Comparison of ENCODE assay signal across 8 cellular contexts in the genomic region with DNA sequence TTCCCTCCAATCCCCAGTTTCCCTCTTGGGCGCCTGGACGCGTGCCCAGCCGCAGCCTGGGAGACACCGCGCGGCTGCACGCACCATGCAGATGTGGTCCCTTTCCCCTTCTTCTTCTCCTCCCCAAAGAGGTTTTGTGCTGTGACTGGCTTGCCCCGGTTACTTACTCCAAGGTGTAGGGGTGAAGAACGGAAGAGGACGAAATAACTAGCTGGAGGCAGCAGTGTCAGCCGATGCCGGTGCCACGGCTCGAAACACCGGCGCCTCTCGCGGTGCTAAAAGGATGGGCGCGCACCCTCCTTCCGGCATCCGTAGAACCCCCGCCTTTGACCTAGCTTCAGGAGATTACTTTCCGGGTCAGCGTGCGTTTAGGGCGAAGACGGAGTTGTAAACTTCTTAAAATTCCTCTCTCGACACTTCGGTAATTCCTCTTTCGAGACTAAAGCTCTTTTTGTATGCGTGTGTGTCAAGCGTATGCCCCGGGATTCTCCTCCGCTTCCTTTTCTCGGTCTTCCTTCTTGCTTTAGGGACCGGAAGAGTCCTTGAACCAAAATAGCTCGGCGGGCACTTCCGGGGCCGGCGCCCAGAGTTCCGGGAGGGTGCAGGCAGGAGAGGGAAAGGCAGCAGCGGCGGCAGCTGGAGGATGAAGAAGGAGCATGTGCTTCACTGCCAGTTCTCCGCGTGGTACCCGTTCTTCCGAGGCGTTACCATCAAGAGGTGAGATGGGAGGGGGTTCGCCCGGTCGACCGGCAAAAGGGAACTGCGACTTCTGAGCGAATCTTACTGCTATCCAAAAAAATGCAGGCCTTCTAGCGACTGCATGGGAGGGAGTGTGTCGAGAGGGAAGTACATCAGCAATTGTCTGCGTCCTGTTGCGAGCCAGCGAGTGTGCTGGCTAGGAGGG. TPM values are rescaled to one million over a fixed set of nuclear protein-coding genes. Genes with fewer than 3 reads are reported as not detected.
DNase-seq lines count a peak whose midpoint lies in the region; ATAC-seq and TF ChIP-seq lines count a peak whose summit lies in the region.

A gene with protein sequence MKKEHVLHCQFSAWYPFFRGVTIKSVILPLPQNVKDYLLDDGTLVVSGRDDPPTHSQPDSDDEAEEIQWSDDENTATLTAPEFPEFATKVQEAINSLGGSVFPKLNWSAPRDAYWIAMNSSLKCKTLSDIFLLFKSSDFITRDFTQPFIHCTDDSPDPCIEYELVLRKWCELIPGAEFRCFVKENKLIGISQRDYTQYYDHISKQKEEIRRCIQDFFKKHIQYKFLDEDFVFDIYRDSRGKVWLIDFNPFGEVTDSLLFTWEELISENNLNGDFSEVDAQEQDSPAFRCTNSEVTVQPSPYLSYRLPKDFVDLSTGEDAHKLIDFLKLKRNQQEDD (plus strand): TSS at position 586 of the 904 bp plus-strand sequence. CDS start 58 bp downstream, at position 644.
NUDT5 (minus strand) TSS at position 289 of the 904 bp plus-strand sequence. CDS start 9,600 bp downstream, outside the sequence.

- peak within 1 kb of the TSS; percentile 99 for H3K4me3 ChIP-seq in CD4-positive, CD25-positive, alpha-beta regulatory T cell (ENCODE audit: low read depth, low read length)
- H3K4me3 ChIP-seq in liver (ENCODE audit: low read depth in 1 of 3, low read length in 3 of 3): peak within 1 kb of the TSS; percentile 78 to 99 (median 85)

- WGBS in liver: under 1% methylated on average over 62 of the region's 62 CpGs

- no peak for TF ChIP-seq CTCF in liver (IDR thresholded peaks at IDR 0.05; ENCODE audit: low read depth, low read length, missing input control)

- H3K36me3 ChIP-seq in CD4-positive, CD25-positive, alpha-beta regulatory T cell (ENCODE audit: control insufficient read depth, insufficient read depth, low read length): peaks cover 29% of the 10 kb centered on the region
- peaks cover 1 to 7% (median 4%) of the 10 kb centered on the region in 4 donors for H3K36me3 ChIP-seq in liver (ENCODE audit: control insufficient read depth in 4 of 4, insufficient read depth in 3 of 4, low read depth in 1 of 4, low read length in 3 of 4)

- H3K9me3 ChIP-seq in CD4-positive, CD25-positive, alpha-beta regulatory T cell (ENCODE audit: control insufficient read depth in 2 of 2, low read length in 2 of 2): no peaks in the 10 kb centered on the region
- H3K9me3 ChIP-seq in liver (ENCODE audit: control insufficient read depth in 4 of 4, low read length in 3 of 4): no peaks in the 10 kb centered on the region

- peak within 1 kb of the TSS; percentile 98 to 100 (median 99) for H3K27ac Mint-ChIP-seq in CD4-positive, CD25-positive, alpha-beta regulatory T cell

- H3K27me3 ChIP-seq in CD4-positive, CD25-positive, alpha-beta regulatory T cell (ENCODE audit: control insufficient read depth, insufficient read depth, low read length): no peaks in the 10 kb centered on the region
- no peaks in the 10 kb centered on the region for H3K27me3 ChIP-seq in liver (ENCODE audit: control insufficient read depth in 4 of 4, insufficient read depth in 4 of 4, low read length in 3 of 4)

- DNase-seq in CD4-positive, CD25-positive, alpha-beta regulatory T cell: peak; percentile 77 to 95 (median 88)
- DNase-seq in NCI-H748 treated with DMSO at 0.1 percent for 48 hours (lab: John Stamatoyannopoulos, UW) (peak; percentile 57), dermis microvascular lymphatic vessel endothelial cell (ENCODE audit: low read depth in 2 of 2) (peak; percentile 69 to 89)
- peak; percentile 87 to 89 for DNase-seq in activated CD4-positive, alpha-beta T cell treated with anti-CD3 and anti-CD28 coated beads, Interleukin-2, amount 50 U/mL, for 48 hours
- DNase-seq in stimulated activated CD4-positive, alpha-beta T cell treated with anti-CD3 and anti-CD28 coated beads, Interleukin-4, amount 100 ng/mL, for 1 hour: peak; percentile 82

- H3K27me3 Mint-ChIP-seq in CD4-positive, CD25-positive, alpha-beta regulatory T cell: peaks cover 4% of the 10 kb centered on the region

- peaks cover 14% of the 10 kb centered on the region for H3K36me3 Mint-ChIP-seq in CD4-positive, CD25-positive, alpha-beta regulatory T cell

- H3K27ac ChIP-seq in CD4-positive, CD25-positive, alpha-beta regulatory T cell (ENCODE audit: insufficient read depth, low read length, poor library complexity, severe bottlenecking): peak within 1 kb of the TSS; percentile 96
- peak within 1 kb of the TSS; percentile 86 to 91 for H3K27ac ChIP-seq in liver (ENCODE audit: low read depth in 1 of 2, low read length in 2 of 2)

- H3K4me3 Mint-ChIP-seq in CD4-positive, CD25-positive, alpha-beta regulatory T cell: peak within 1 kb of the TSS; percentile 96 to 98 (median 98)

- peaks cover 44% of the 10 kb centered on the region for H3K4me1 ChIP-seq in CD4-positive, CD25-positive, alpha-beta regulatory T cell (ENCODE audit: control insufficient read depth, insufficient read depth, low read length, poor library complexity, severe bottlenecking)
- peaks cover 5 to 47% (median 38%) of the 10 kb centered on the region in 4 donors for H3K4me1 ChIP-seq in liver (ENCODE audit: control insufficient read depth in 4 of 4, insufficient read depth in 4 of 4, low read length in 3 of 4)

- H3K4me1 Mint-ChIP-seq in CD4-positive, CD25-positive, alpha-beta regulatory T cell: peaks cover 32 to 72% (median 51%) of the 10 kb centered on the region in 4 donors

- TF ChIP-seq RAD21 in liver (IDR thresholded peaks at IDR 0.05): peak; percentile 37 to 54

- ATAC-seq in CD4-positive, CD25-positive, alpha-beta regulatory T cell (ENCODE audit: low read depth in 2 of 2): peak; percentile 91 to 94
- peak; percentile 91 for ATAC-seq in GM19397 (IDR thresholded peaks at IDR 0.05; ENCODE audit: unreplicated experiment)
- peak; percentile 75 for ATAC-seq in HG03565 (IDR thresholded peaks at IDR 0.05; ENCODE audit: unreplicated experiment)

- H3K9me3 Mint-ChIP-seq in CD4-positive, CD25-positive, alpha-beta regulatory T cell: no peaks in the 10 kb centered on the region

- H3K9ac ChIP-seq in liver (ENCODE audit: low read depth in 1 of 2, low read length in 2 of 2): peak within 1 kb of the TSS; percentile 69 to 96

TF ChIP-seq in liver, 16 proteins besides CTCF, POLR2A, EP300 and RAD21 (continues in another document):
- TF ChIP-seq JUND (IDR thresholded peaks at IDR 0.05): peak in 1 of 2 donors; percentile 48
- TF ChIP-seq YY1 (IDR thresholded peaks at IDR 0.05): peak; percentile 83
- TF ChIP-seq GABPA (IDR thresholded peaks at IDR 0.05 in 1 of 2, conservative IDR thresholded peaks at IDR 0.05 in 1 of 2): peak; percentile 92 to 97
- TF ChIP-seq SP1 (IDR thresholded peaks at IDR 0.05): peak; percentile 43
- TF ChIP-seq HNF4A (conservative IDR thresholded peaks at IDR 0.05): peak; percentile 48 to 63
- TF ChIP-seq FOXA2 (IDR thresholded peaks at IDR 0.05): no peak
- TF ChIP-seq NR2F2 (IDR thresholded peaks at IDR 0.05): peak; percentile 99
- no peak for TF ChIP-seq REST (IDR thresholded peaks at IDR 0.05)
- TF ChIP-seq, protein P1, sequence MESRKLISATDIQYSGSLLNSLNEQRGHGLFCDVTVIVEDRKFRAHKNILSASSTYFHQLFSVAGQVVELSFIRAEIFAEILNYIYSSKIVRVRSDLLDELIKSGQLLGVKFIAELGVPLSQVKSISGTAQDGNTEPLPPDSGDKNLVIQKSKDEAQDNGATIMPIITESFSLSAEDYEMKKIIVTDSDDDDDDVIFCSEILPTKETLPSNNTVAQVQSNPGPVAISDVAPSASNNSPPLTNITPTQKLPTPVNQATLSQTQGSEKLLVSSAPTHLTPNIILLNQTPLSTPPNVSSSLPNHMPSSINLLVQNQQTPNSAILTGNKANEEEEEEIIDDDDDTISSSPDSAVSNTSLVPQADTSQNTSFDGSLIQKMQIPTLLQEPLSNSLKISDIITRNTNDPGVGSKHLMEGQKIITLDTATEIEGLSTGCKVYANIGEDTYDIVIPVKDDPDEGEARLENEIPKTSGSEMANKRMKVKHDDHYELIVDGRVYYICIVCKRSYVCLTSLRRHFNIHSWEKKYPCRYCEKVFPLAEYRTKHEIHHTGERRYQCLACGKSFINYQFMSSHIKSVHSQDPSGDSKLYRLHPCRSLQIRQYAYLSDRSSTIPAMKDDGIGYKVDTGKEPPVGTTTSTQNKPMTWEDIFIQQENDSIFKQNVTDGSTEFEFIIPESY (IDR thresholded peaks at IDR 0.05): peak; percentile 98
- TF ChIP-seq FOXA1 (IDR thresholded peaks at IDR 0.05): no peak

RNA-seq across cellular contexts. Expression of the first gene that starts in this region (rescaled TPM):
- total RNA-seq in CD4-positive, CD25-positive, alpha-beta regulatory T cell: 50.3 TPM
- 100 to 1,000 TPM in 3 of 4 donors, 10 to 100 TPM in 1; 91.1 to 111 (median 102) TPM for polyA plus RNA-seq in CD4-positive, CD25-positive, alpha-beta regulatory T cell
- total RNA-seq in dermis microvascular lymphatic vessel endothelial cell: 158 and 193 TPM in 2 replicates
- total RNA-seq in liver: 10 to 100 TPM; 43.3 to 58.5 TPM
- 10 to 100 TPM; 32.7 to 38.0 TPM for polyA plus RNA-seq in liver

RNA-seq across cellular contexts. Expression of gene NUDT5, which starts in this region (rescaled TPM):
- total RNA-seq in CD4-positive, CD25-positive, alpha-beta regulatory T cell: 38.1 TPM
- 100 to 1,000 TPM in 1 of 4 donors, 10 to 100 TPM in 3; 71.5 to 103 (median 89.7) TPM for polyA plus RNA-seq in CD4-positive, CD25-positive, alpha-beta regulatory T cell
- total RNA-seq in dermis microvascular lymphatic vessel endothelial cell (39.9 and 43.6 TPM in 2 replicates), liver (10 to 100 TPM; 21.9 to 44.3 TPM)
- 100 to 1,000 TPM in 1 of 2 donors, 10 to 100 TPM in 1; 54.3 to 115 TPM for polyA plus RNA-seq in liver

Comparison
In these comparisons a context has a peak if more than half of its experiments do, and no peak if none do; other contexts are left out.
1. Peak in every context shown above with its lines: DNase-seq, ATAC-seq, H3K4me3 ChIP-seq and H3K27ac ChIP-seq.